ENCODE assay signal across 9 cellular contexts in the genomic region with DNA sequence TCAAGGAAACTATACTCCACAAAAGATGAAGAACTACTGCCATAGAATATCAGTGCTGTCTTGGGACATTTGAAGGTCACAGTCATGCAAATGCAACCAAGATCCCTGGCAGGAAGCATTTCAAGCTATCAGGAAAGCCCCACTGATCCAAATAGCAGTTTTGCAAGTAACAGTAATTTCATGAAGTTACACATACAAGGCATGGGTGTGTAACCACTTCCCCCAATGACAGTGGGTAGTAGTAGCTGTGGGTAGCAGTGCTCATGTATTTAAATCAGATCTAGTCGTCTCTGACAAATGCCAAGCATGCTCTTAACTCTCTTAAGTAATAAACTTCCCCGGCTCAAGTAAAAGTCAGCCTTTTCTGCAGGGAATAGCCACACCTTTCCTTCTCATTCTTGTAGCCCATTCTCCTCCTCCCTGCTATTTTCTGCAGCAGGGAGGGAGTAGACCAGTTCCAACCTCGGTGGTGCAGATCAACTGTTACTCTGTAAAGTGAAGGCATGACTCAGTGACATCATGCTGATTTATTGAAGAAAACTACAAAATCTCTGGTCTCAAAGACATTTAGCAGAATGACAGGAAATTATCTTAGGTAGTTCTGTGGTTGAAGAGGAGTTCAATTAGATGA.
DNase-seq lines count a peak whose midpoint lies in the region; ATAC-seq and TF ChIP-seq lines count a peak whose summit lies in the region.
"Had no signal": no experiment of that assay in that cellular context is flagged by ENCODE, and none has a peak within 500 bp of the region (broad histone marks: within the 10 kb centered on the region; RNA-seq: fewer than 3 reads in every experiment).

No MANE protein-coding gene starts in this region.

- no peak overlapping the region for H3K27ac Mint-ChIP-seq in glutamatergic neuron (ENCODE audit: unreplicated experiment)

- CTCF ChIA-PET in HEK293 (lab: Yijun Ruan, JAX): interaction anchor here (2.5 kb wide), 1 partner anchor 131 kb away, joined by 6 read pairs; no protein-coding TSS in a partner anchor

- no peaks in the 10 kb centered on the region for H3K36me3 Mint-ChIP-seq in glutamatergic neuron (ENCODE audit: unreplicated experiment)

- peaks cover 3% of the 10 kb centered on the region for H3K27me3 Mint-ChIP-seq in glutamatergic neuron (ENCODE audit: unreplicated experiment)

- H3K36me3 ChIP-seq in HEK293 (ENCODE audit: control insufficient read depth in 2 of 2, insufficient read depth in 1 of 2, low read length in 2 of 2) (no peaks in the 10 kb centered on the region), ascending aorta (no peaks in the 10 kb centered on the region)

- peaks cover 10% of the 10 kb centered on the region for H3K4me1 ChIP-seq in HEK293 (ENCODE audit: control insufficient read depth, insufficient read depth, low read length)
- no peaks in the 10 kb centered on the region for H3K4me1 ChIP-seq in ascending aorta

- H3K9me3 ChIP-seq in HEK293 (ENCODE audit: control insufficient read depth, insufficient read depth, low read depth, low read length) (no peaks in the 10 kb centered on the region), ascending aorta (no peaks in the 10 kb centered on the region)

- H3K27me3 ChIP-seq in ascending aorta: no peaks in the 10 kb centered on the region

- H3K4me3 Mint-ChIP-seq in glutamatergic neuron (ENCODE audit: unreplicated experiment): no peak overlapping the region

- H3K27ac ChIP-seq in HEK293 (ENCODE audit: extremely low read depth, low read depth, low read length) (no peak overlapping the region; the same call in 1 of the 2 replicates), ascending aorta (no peak overlapping the region)
- H3K27ac ChIP-seq: HL-60 had no signal

- peak; percentile 19 for DNase-seq in MV-4-11 (lab: John Stamatoyannopoulos, UW)
- peak; percentile 28 for DNase-seq in left kidney (ENCODE audit: low read depth, low spot score)
- no peak for DNase-seq in glutamatergic neuron
- DNase-seq in KBM-7: no peak
- DNase-seq in NCI-H2196 (lab: John Stamatoyannopoulos, UW; ENCODE audit: unreplicated experiment): no peak
- DNase-seq in ascending aorta (ENCODE audit: low spot score in 2 of 2): no peak

- in situ Hi-C loops in KBM-7 (cut with MboI; ENCODE audit: low pct_unique_long_range_greater_than_20kb, low sequenced_read_pairs): no loop called here

- H3K4me1 Mint-ChIP-seq in glutamatergic neuron (ENCODE audit: low read depth, unreplicated experiment): peaks cover 27% of the 10 kb centered on the region

- no peak overlapping the region for H3K4me3 ChIP-seq in HEK293 (ENCODE audit: low read depth, low read length)
- H3K4me3 ChIP-seq in ascending aorta: no peak overlapping the region

- ATAC-seq in GM18505 (IDR thresholded peaks at IDR 0.05; ENCODE audit: unreplicated experiment): peak; percentile 83

- POLR2A ChIA-PET in HEK293 (lab: Yijun Ruan, JAX): no interaction called here

- intact Hi-C loops in ascending aorta (cut with DNase I): no loop called here

- TF ChIP-seq CTCF in HEK293 (tag by site-specific recombination; IDR thresholded peaks at IDR 0.05): no peak
- no peak for TF ChIP-seq CTCF in glutamatergic neuron (IDR thresholded peaks at IDR 0.05; ENCODE audit: partially characterized antibody, unreplicated experiment)
- no peak for TF ChIP-seq CTCF in ascending aorta (IDR thresholded peaks at IDR 0.05)

- peaks cover 4% of the 10 kb centered on the region for H3K9me3 Mint-ChIP-seq in glutamatergic neuron (ENCODE audit: unreplicated experiment)

- TF ChIP-seq POLR2A in GM18505 (IDR thresholded peaks at IDR 0.05; ENCODE audit: borderline replicate concordance, extremely low read depth, insufficient read depth, insufficient read length): no peak

TF ChIP-seq in HEK293, 187 proteins besides CTCF, POLR2A, EP300 and RAD21 (continues in another document):
- TF ChIP-seq ZBTB21 (tag by site-specific recombination; IDR thresholded peaks at IDR 0.05): no peak
- 0 out of 2 replicates have a peak, but pooled peaks have one; percentile 32 for TF ChIP-seq ZNF660 (tag by site-specific recombination; IDR thresholded peaks at IDR 0.05)
- TF ChIP-seq SP7 (tag by site-specific recombination; IDR thresholded peaks at IDR 0.05): peak; percentile 39
- TF ChIP-seq ZNF704 (tag by site-specific recombination; IDR thresholded peaks at IDR 0.05): no peak
- no peak for TF ChIP-seq PRDM4 (tag by site-specific recombination; IDR thresholded peaks at IDR 0.05)
- peak; percentile 11; the same call in 1 of the 2 replicates for TF ChIP-seq FEZF1 (tag by site-specific recombination; IDR thresholded peaks at IDR 0.05)
- TF ChIP-seq ZNF292 (tag by site-specific recombination; IDR thresholded peaks at IDR 0.05; ENCODE audit: borderline replicate concordance, low read depth): no peak
- TF ChIP-seq BCL11A (tag by site-specific recombination; IDR thresholded peaks at IDR 0.05; ENCODE audit: low read depth): no peak
- 0 out of 2 replicates have a peak, but pooled peaks have one; percentile 12 for TF ChIP-seq SCRT2 (tag by site-specific recombination; IDR thresholded peaks at IDR 0.05)
- no peak for TF ChIP-seq ZNF692 (tag by site-specific recombination; IDR thresholded peaks at IDR 0.05)
- TF ChIP-seq OSR2 (tag by site-specific recombination; IDR thresholded peaks at IDR 0.05): peak; percentile 41; the same call in 1 of the 2 replicates
- TF ChIP-seq ZFP3 (tag by site-specific recombination; IDR thresholded peaks at IDR 0.05; ENCODE audit: low read depth): 0 out of 2 replicates have a peak, but pooled peaks have one; percentile 15
- peak; percentile 67 for TF ChIP-seq ZNF600 (tag by site-specific recombination; IDR thresholded peaks at IDR 0.05)
- TF ChIP-seq TCF7L2 (IDR thresholded peaks at IDR 0.05; ENCODE audit: borderline replicate concordance, low read depth, low read length): no peak
- no peak for TF ChIP-seq ZNF626 (tag by site-specific recombination; IDR thresholded peaks at IDR 0.05)
- peak; percentile 72; the same call in 1 of the 2 replicates for TF ChIP-seq PRDM6 (tag by site-specific recombination; IDR thresholded peaks at IDR 0.05)

Comparison
In these comparisons a context has a peak if more than half of its experiments do, and no peak if none do; other contexts are left out.
1. DNase-seq: peak in MV-4-11 (single experiment) and left kidney (single experiment); none in glutamatergic neuron (single experiment), KBM-7 (single experiment), NCI-H2196 (single experiment) and ascending aorta (0 of 2).